Comparison of ENCODE assay signal across 8 cellular contexts in genomic region chr3:57596495-57597239, GRCh38. TPM values are rescaled to one million over a fixed set of nuclear protein-coding genes. Genes with fewer than 3 reads are reported as not detected.
A peak's percentile ranks its signal among the peaks of the same experiment; 100 is the strongest.
DNase-seq lines count a peak whose midpoint lies in the region; TF ChIP-seq lines count a peak whose summit lies in the region.

No MANE protein-coding gene starts in this region.

- DNase-seq in SHP77 (lab: John Stamatoyannopoulos, UW), result peak; percentile 33 to 43
- DNase-seq in SHP77 treated with DMSO at 0.1 percent for 48 hours (lab: John Stamatoyannopoulos, UW), result no peak
- DNase-seq in HT1080 (ENCODE audit: low read depth), result peak; percentile 84
- peak; percentile 49 to 70 (median 58) for DNase-seq in T-helper 1 cell
- DNase-seq in anterior cingulate cortex (lab: John Stamatoyannopoulos, UW), result peak in 57 of 58 donors; percentile 1 to 79 (median 40)
- DNase-seq in right atrium auricular region (ENCODE audit: low spot score), result peak; percentile 89
- peak; percentile 67 for DNase-seq in prostate gland (ENCODE audit: low spot score)
- DNase-seq in ureter (ENCODE audit: low spot score), result peak; percentile 82

- intact Hi-C loops in prostate gland (cut with DNase I), result loop anchor here (2.0 to 5.0 kb wide), 4 partner anchors 40 to 369 kb away; partner anchors contain the start of genes APPL1, DENND6A, PDE12 and SLMAP

- H3K4me3 ChIP-seq in right atrium auricular region (peak overlapping the region; percentile 86 to 97), prostate gland (peak overlapping the region; percentile 88 to 91)

- H3K27me3 ChIP-seq in right atrium auricular region (no peaks in the 10 kb centered on the region), prostate gland (replicated peaks; ENCODE audit: insufficient read depth) (no peaks in the 10 kb centered on the region)

- WGBS in prostate gland, result 1% methylated on average over 34 of the region's 35 CpGs

- TF ChIP-seq CTCF in right atrium auricular region (IDR thresholded peaks at IDR 0.05) (no peak), prostate gland (IDR thresholded peaks at IDR 0.05) (no peak)

- H3K4me1 ChIP-seq in right atrium auricular region (peaks cover 0 to 57% of the 10 kb centered on the region in 2 donors), prostate gland (replicated peaks) (no peaks in the 10 kb centered on the region)

- H3K36me3 ChIP-seq in right atrium auricular region (no peaks in the 10 kb centered on the region), prostate gland (no peaks in the 10 kb centered on the region)

- H3K27ac ChIP-seq in right atrium auricular region (peak overlapping the region; percentile 98 to 100), prostate gland (peak overlapping the region; percentile 97 to 98)

- H3K9me3 ChIP-seq in right atrium auricular region, result no peaks in the 10 kb centered on the region
- H3K9me3 ChIP-seq in prostate gland, result no peaks in the 10 kb centered on the region

- TF ChIP-seq POLR2A in prostate gland (IDR thresholded peaks at IDR 0.05), result peak; percentile 50

RNA-seq across cellular contexts. Expression of gene ARF4, which starts 0.5 kb away (rescaled TPM):
- total RNA-seq in HT1080 (2014; rRNA removed; shearing (Covaris generic)), result 169 and 206 TPM in 2 replicates
- 327 and 376 TPM in 2 replicates for polyA plus RNA-seq in HT1080 (2015; cell fraction: cytosol; rRNA removed)
- 245 and 311 TPM in 2 replicates for polyA plus RNA-seq in HT1080 (2015; cell fraction: nucleus; rRNA removed)
- 10 to 100 TPM; 92.5 to 95.7 TPM for total RNA-seq in right atrium auricular region
- total RNA-seq in prostate gland, result 100 to 1,000 TPM; 145 to 163 TPM
- 130 TPM for total RNA-seq in ureter

RNA-seq across cellular contexts. Expression of gene PDE12, which starts 40.6 kb away (rescaled TPM):
- total RNA-seq in HT1080 (2014; rRNA removed; shearing (Covaris generic)), result 24.7 and 33.5 TPM in 2 replicates
- polyA plus RNA-seq in HT1080 (2015; cell fraction: cytosol; rRNA removed), result 19.1 and 20.8 TPM in 2 replicates
- 34.0 and 34.1 TPM in 2 replicates for polyA plus RNA-seq in HT1080 (2015; cell fraction: nucleus; rRNA removed)
- total RNA-seq in right atrium auricular region, result 10 to 100 TPM in 1 of 2 donors, 1 to 10 TPM in 1; 9.9 to 12.1 TPM
- total RNA-seq in prostate gland, result 10 to 100 TPM; 22.8 to 23.3 TPM
- 28.6 TPM for total RNA-seq in ureter

RNA-seq across cellular contexts. Expression of gene DNAH12, which starts 52.5 kb away (rescaled TPM):
- total RNA-seq in HT1080 (2014; rRNA removed; shearing (Covaris generic)), result 0.02 TPM in 1 of 2 replicates, not detected in the other
- polyA plus RNA-seq in HT1080 (2015; cell fraction: cytosol; rRNA removed), result 0.06 TPM in 1 of 2 replicates, not detected in the other
- polyA plus RNA-seq in HT1080 (2015; cell fraction: nucleus; rRNA removed), result 0.15 and 0.47 TPM in 2 replicates
- under 1 TPM in 1 of 2 donors, not detected in 1; 0.08 TPM for total RNA-seq in right atrium auricular region
- 1 to 10 TPM in 1 of 2 donors, under 1 TPM in 1; 0.05 to 1.8 TPM for total RNA-seq in prostate gland
- 0.70 TPM for total RNA-seq in ureter
